ENCODE assay signal across 33 cellular contexts in genomic region chr3:120801484-120801883, GRCh38. TPM values are rescaled to one million over a fixed set of nuclear protein-coding genes. Genes with fewer than 3 reads are reported as not detected.
DNase-seq lines count a peak whose midpoint lies in the region; ATAC-seq and TF ChIP-seq lines count a peak whose summit lies in the region.
"Had no signal": no experiment of that assay in that cellular context is flagged by ENCODE, and none has a peak within 500 bp of the region (broad histone marks: within the 10 kb centered on the region; RNA-seq: fewer than 3 reads in every experiment).

No MANE protein-coding gene starts in this region.

- DNase-seq in caudate nucleus (lab: John Stamatoyannopoulos, UW): peak in 1 of 61 donors; percentile 45
- DNase-seq in GM19238 (ENCODE audit: insufficient read length, low spot score): no peak
- no peak for DNase-seq in activated naive CD4-positive, alpha-beta T cell treated with anti-CD3 and anti-CD28 coated beads, Interleukin-2, amount 50 U/mL, for 72 hours (ENCODE audit: low spot score in 2 of 2)
- DNase-seq in NCI-H1048 (lab: John Stamatoyannopoulos, UW): no peak
- DNase-seq in GM20000 (ENCODE audit: low spot score): no peak
- DNase-seq: activated CD8-positive, alpha-beta memory T cell treated with anti-CD3 and anti-CD28 coated beads for 24 hours; activated effector memory CD4-positive, alpha-beta T cell treated with anti-CD3 and anti-CD28 coated beads, Interleukin-2, amount 50 U/mL, for 16 hours; activated T-cell treated with anti-CD3 and anti-CD28 coated beads, Interleukin-2, amount 50 U/mL, for 1 hour; central memory CD4-positive, alpha-beta T cell; DMS53; foreskin melanocyte; GM23248; hippocampal formation; Kasumi-1; MV-4-11; NCI-H146; NCI-H2107; NCI-H82; nephron progenitor cell; ovary; stimulated activated CD4-positive, alpha-beta T cell treated with anti-CD3 and anti-CD28 coated beads, Interleukin-1b, Interleukin-23, amount 100 ng/mL, for 48 hours; stimulated activated CD8-positive, alpha-beta memory T cell treated with anti-CD3 and anti-CD28 coated beads, Interleukin-4, amount 100 ng/mL, for 48 hours; stomach; T-helper 17 cell; trophoblast cell had no signal

- H3K36me3 Mint-ChIP-seq in activated naive CD4-positive, alpha-beta T cell treated with anti-CD3 and anti-CD28 coated beads, Interleukin-2, amount 50 U/mL, for 72 hours: no peaks in the 10 kb centered on the region

- peak overlapping the region; percentile 39 for H3K27ac ChIP-seq in caudate nucleus (ENCODE audit: low read depth, low read length)
- H3K27ac ChIP-seq: BLaER1, esophagus muscularis mucosa, GM23248, ovary, right atrium auricular region, RWPE1, stomach had no signal

- no peak overlapping the region for H3K27ac Mint-ChIP-seq in activated naive CD4-positive, alpha-beta T cell treated with anti-CD3 and anti-CD28 coated beads, Interleukin-2, amount 50 U/mL, for 72 hours
- H3K27ac Mint-ChIP-seq: dendritic cell treated with granulocyte-macrophage colony-stimulating factor and Interleukin-4, amounts not matched to agents 40 ng/mL and 50 ng/mL, for 4 days; nephron progenitor cell; T-helper 17 cell had no signal

- ATAC-seq in GM18909 (IDR thresholded peaks at IDR 0.05; ENCODE audit: poor library complexity, unreplicated experiment): peak; percentile 42
- ATAC-seq in GM21528 (IDR thresholded peaks at IDR 0.05; ENCODE audit: low FRiP score, unreplicated experiment): peak; percentile 69
- ATAC-seq in HG02884 (IDR thresholded peaks at IDR 0.05; ENCODE audit: unreplicated experiment): peak; percentile 56
- no peak for ATAC-seq in activated naive CD4-positive, alpha-beta T cell treated with anti-CD3 and anti-CD28 coated beads, Interleukin-2, amount 50 U/mL, for 72 hours
- ATAC-seq: T-helper 17 cell had no signal

- TF ChIP-seq CTCF in GM20000 (IDR thresholded peaks at IDR 0.05; ENCODE audit: extremely low read depth, missing control alignments): no peak

- H3K9me3 Mint-ChIP-seq in activated naive CD4-positive, alpha-beta T cell treated with anti-CD3 and anti-CD28 coated beads, Interleukin-2, amount 50 U/mL, for 72 hours: no peaks in the 10 kb centered on the region
- H3K9me3 Mint-ChIP-seq: dendritic cell treated with granulocyte-macrophage colony-stimulating factor and Interleukin-4, amounts not matched to agents 40 ng/mL and 50 ng/mL, for 4 days; nephron progenitor cell had no signal

RNA-seq across cellular contexts. Expression of gene GTF2E1, which starts 58.9 kb away (rescaled TPM):
- total RNA-seq in activated naive CD4-positive, alpha-beta T cell treated with anti-CD3 and anti-CD28 coated beads, Interleukin-2, amount 50 U/mL, for 72 hours: 10 to 100 TPM; 11.9 to 20.7 TPM

RNA-seq across cellular contexts. Expression of gene RABL3, which starts 59.2 kb away (rescaled TPM):
- 10 to 100 TPM; 24.5 to 53.4 TPM for total RNA-seq in activated naive CD4-positive, alpha-beta T cell treated with anti-CD3 and anti-CD28 coated beads, Interleukin-2, amount 50 U/mL, for 72 hours

Comparison
In these comparisons a context has a peak if more than half of its experiments do, and no peak if none do; other contexts are left out.
1. ATAC-seq: peak in GM18909 (single experiment), GM21528 (single experiment) and HG02884 (single experiment); none in activated naive CD4-positive, alpha-beta T cell treated with anti-CD3 and anti-CD28 coated beads, Interleukin-2, amount 50 U/mL, for 72 hours (0 of 2).